ENCODE assay signal across 8 cellular contexts in the genomic region with DNA sequence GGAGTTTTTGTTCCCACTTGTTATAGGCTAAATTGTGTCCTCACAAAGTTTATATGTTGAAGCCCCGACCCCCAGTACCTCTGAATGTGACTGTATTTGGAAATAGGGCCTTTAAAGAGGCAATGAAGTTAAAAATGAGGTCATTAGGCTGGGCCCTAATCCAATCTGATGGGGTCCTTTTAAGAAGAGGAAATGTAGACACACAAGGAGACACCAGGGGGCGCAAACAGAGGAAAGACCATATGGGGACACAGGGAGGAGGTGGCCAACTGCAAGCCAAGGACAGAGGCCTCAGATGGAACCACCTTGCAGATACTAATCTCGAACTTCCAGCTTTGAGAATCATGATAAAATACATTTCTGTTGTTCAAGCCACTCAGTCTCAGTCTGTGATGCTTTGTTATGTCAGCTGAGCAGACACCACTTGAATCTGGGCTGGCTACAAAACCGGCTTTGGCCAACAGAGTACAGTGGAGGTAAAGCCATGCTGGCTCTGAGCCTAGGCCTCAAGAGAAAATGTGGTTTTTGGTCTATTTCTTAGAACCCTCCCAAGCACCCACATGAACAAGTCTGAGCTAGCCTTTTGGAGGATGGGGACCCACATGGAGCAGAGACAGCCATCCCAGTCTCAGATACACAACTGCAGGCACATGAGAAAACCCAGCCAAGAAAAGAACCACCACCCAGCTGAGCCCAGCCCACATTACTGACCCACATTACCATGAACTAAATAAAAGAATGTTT. TPM values are rescaled to one million over a fixed set of nuclear protein-coding genes. Genes with fewer than 3 reads are reported as not detected.
DNase-seq lines count a peak whose midpoint lies in the region; ATAC-seq, FAIRE-seq and TF ChIP-seq lines count a peak whose summit lies in the region.
"Not testable (repeated sequence)": the region's sequence is repeated elsewhere in the genome, so short reads cannot be mapped to it uniquely, and the experiment has no call there.

No MANE protein-coding gene starts in this region.

- WGBS in K562 (ENCODE audit: insufficient coverage, low coverage, missing lambda C conversion rate), result 0% methylated on average over 2 of the region's 4 CpGs

- not testable (repeated sequence) for H3K4me2 ChIP-seq in MM.1S (ENCODE audit: low read depth, low read length); K562 (ENCODE audit: insufficient read depth, low read length)

- H3K27ac ChIP-seq in 22Rv1; MM.1S (ENCODE audit: low read length); K562 (ENCODE audit: extremely low read depth, low read depth, low read length): not testable (repeated sequence)

- H3K4me3 Mint-ChIP-seq in progenitor cell of endocrine pancreas (ENCODE audit: low read depth), result not testable (repeated sequence)

- POLR2A ChIA-PET in K562 (lab: Yijun Ruan, JAX), result not testable (repeated sequence)

- H3K9me2 ChIP-seq in MM.1S (replicated peaks; ENCODE audit: insufficient read depth, low read length), result not testable (repeated sequence)

- not testable (repeated sequence) for H3K36me3 ChIP-seq in MM.1S (replicated peaks; ENCODE audit: insufficient read depth, low read length); K562 (ENCODE audit: control insufficient read depth, insufficient read depth, low read length)

- not testable (repeated sequence) for H3K9ac ChIP-seq in MM.1S (ENCODE audit: low read length); K562 (ENCODE audit: insufficient read depth in 1 of 2, low read depth in 2 of 2, low read length in 2 of 2)

- intact Hi-C loops in K562 (cut with micrococcal nuclease); left ventricle myocardium superior (cut with micrococcal nuclease): not testable (repeated sequence)

- not testable (repeated sequence) for H3K27ac Mint-ChIP-seq in progenitor cell of endocrine pancreas

- H3K36me3 Mint-ChIP-seq in progenitor cell of endocrine pancreas (ENCODE audit: insufficient read depth), result not testable (repeated sequence)

- CTCF ChIA-PET in K562 (lab: Yijun Ruan, JAX; ENCODE audit: low intra/inter-chr PET ratio), result not testable (repeated sequence)

- not testable (repeated sequence) for BruUV-seq in K562 (replicated peaks; lab: Mats Ljungman, UMichigan)

- ATAC-seq in K562 (peak; percentile 93), left ventricle myocardium superior (peak; percentile 49)

- peak; percentile 54 for TF ChIP-seq CTCF in 22Rv1 (IDR thresholded peaks at IDR 0.05)
- TF ChIP-seq CTCF in MM.1S (IDR thresholded peaks at IDR 0.05; ENCODE audit: low read length), result peak; percentile 30
- peak; percentile 29; the same call in 1 of the 2 replicates for TF ChIP-seq CTCF in WI38 (IDR thresholded peaks at IDR 0.05; ENCODE audit: low read depth, low read length)
- peak; percentile 42 to 52 (median 48); a peak in 5 of 6 replicates for TF ChIP-seq CTCF in K562 (IDR thresholded peaks at IDR 0.05 in 2 of 3, conservative IDR thresholded peaks at IDR 0.05 in 1 of 3; ENCODE audit: insufficient read depth in 2 of 3, low read depth in 1 of 3, low read length in 3 of 3)
- TF ChIP-seq CTCF in progenitor cell of endocrine pancreas (IDR thresholded peaks at IDR 0.05; ENCODE audit: unreplicated experiment), result peak; percentile 41

- H3K27me3 Mint-ChIP-seq in progenitor cell of endocrine pancreas, result not testable (repeated sequence)

- not testable (repeated sequence) for H3K9me1 ChIP-seq in K562 (ENCODE audit: control insufficient read depth, insufficient read depth, low read length)

- TF ChIP-seq POLR2A in K562 (conservative IDR thresholded peaks at IDR 0.05), result not testable (repeated sequence)

- not testable (repeated sequence) for H3K79me2 ChIP-seq in MM.1S (ENCODE audit: low read length); K562 (ENCODE audit: control insufficient read depth, insufficient read depth, low read length)

- not testable (repeated sequence) for H3K9me3 Mint-ChIP-seq in progenitor cell of endocrine pancreas (ENCODE audit: low read depth)

- not testable (repeated sequence) for H3K4me3 ChIP-seq in MM.1S (ENCODE audit: low read length); WI38 (ENCODE audit: low read depth, low read length); K562

- not testable (repeated sequence) for H2AFZ ChIP-seq in MM.1S (ENCODE audit: low read length); K562 (ENCODE audit: low read depth, low read length)

- in situ Hi-C loops in K562 (cut with MboI), result not testable (repeated sequence)

- not testable (repeated sequence) for H3K4me1 ChIP-seq in MM.1S (ENCODE audit: low read length); K562 (replicated peaks in 1 of 2; ENCODE audit: control insufficient read depth in 2 of 2, insufficient read depth in 2 of 2, low read length in 2 of 2)

- H4K20me1 ChIP-seq in MM.1S (ENCODE audit: insufficient read depth, low read length); K562 (replicated peaks; ENCODE audit: control insufficient read depth, insufficient read depth, low read length): not testable (repeated sequence)

- H3F3A ChIP-seq in MM.1S (ENCODE audit: insufficient read depth, low read length), result not testable (repeated sequence)

- peak; percentile 96 for FAIRE-seq in K562 (lab: Jason Lieb, UNC)

- H3K4me1 Mint-ChIP-seq in progenitor cell of endocrine pancreas (ENCODE audit: low read depth), result not testable (repeated sequence)

- DNase-seq in GDM1 (lab: John Stamatoyannopoulos, UW) (peak; percentile 8), MM.1S (peak; percentile 40), K562 (ENCODE audit: extremely low read depth in 1 of 4, low spot score in 3 of 4) (peak in 1 of 4 experiments; percentile 75)
- peak; percentile 29 for DNase-seq in NK-92 treated with Interleukin-12 subunit alpha and Interleukin-12 subunit beta, amount 100 ng/mL, for 24 hours (lab: John Stamatoyannopoulos, UW)
- DNase-seq in left ventricle myocardium superior; progenitor cell of endocrine pancreas (ENCODE audit: low spot score, unreplicated experiment): not testable (repeated sequence)

- not testable (repeated sequence) for TF ChIP-seq EP300 in K562 (IDR thresholded peaks at IDR 0.05; ENCODE audit: low read length)

- H3K27me3 ChIP-seq in MM.1S (replicated peaks; ENCODE audit: insufficient read depth, low read length); K562 (ENCODE audit: control insufficient read depth in 2 of 2, insufficient read depth in 2 of 2, low read length in 2 of 2): not testable (repeated sequence)

- TF ChIP-seq RAD21 in K562 (CRISPR knock-in tag; conservative IDR thresholded peaks at IDR 0.05 in 1 of 2, IDR thresholded peaks at IDR 0.05 in 1 of 2), result not testable (repeated sequence)

- not testable (repeated sequence) for H3K9me3 ChIP-seq in MM.1S (replicated peaks; ENCODE audit: insufficient read depth, low read length); K562 (replicated peaks; ENCODE audit: control insufficient read depth, insufficient read depth, low read depth, low read length)

RNA-seq across cellular contexts. Expression of gene ABCC6, which starts 20.7 kb away (rescaled TPM):
- 0.86 TPM in 1 of 2 replicates, not detected in the other for total RNA-seq in K562 (2011; cell fraction: chromatin; rRNA removed; ENCODE audit: low replicate concordance)
- total RNA-seq in K562 (2011; cell fraction: nucleolus; rRNA removed), result 0.50 TPM in 1 of 2 replicates, not detected in the other
- total RNA-seq in K562 (2011; cell fraction: nucleoplasm; rRNA removed), result 0.15 TPM in 1 of 2 replicates, not detected in the other
- total RNA-seq in K562 (2014; rRNA removed) (0.16 TPM in 1 of 2 replicates, not detected in the other), K562 (2014; rRNA removed; fragmentation: Illumina TruSeq; extraction: Trizol) (not detected in 2 replicates), K562 (2015; rRNA removed; fragmentation: Illumina TruSeq; extraction: Trizol) (not detected in 2 replicates), K562 (2021) (0.07 TPM in 1 of 2 replicates, not detected in the other), left ventricle myocardium superior (2.1 TPM), progenitor cell of endocrine pancreas (9.8 and 12.4 TPM in 2 replicates)
- polyA plus RNA-seq in K562 (2011; rRNA removed) (0.03 and 0.18 TPM in 2 replicates), K562 (2014; fragmentation: Illumina TruSeq; extraction: Trizol) (not detected in 2 replicates), K562 (2014; fragmentation: Nextera tagmentation; extraction: Ambion mirVana) (under 1 TPM; 0.03 to 0.17 TPM), K562 (2014; rRNA removed) (0.46 TPM in 1 of 2 replicates, not detected in the other)
- 0.07 and 0.24 TPM in 2 replicates for polyA plus RNA-seq in K562 (2011; cell fraction: cytosol; rRNA removed)
- 0.11 and 0.14 TPM in 2 replicates for polyA plus RNA-seq in K562 (2011; cell fraction: nucleus; rRNA removed)
- 0.07 and 0.23 TPM in 2 replicates for polyA plus RNA-seq in K562 (2012)
- not detected in 2 replicates for polyA minus RNA-seq in K562 (2011; rRNA and poly(A)+ RNA removed)
- polyA minus RNA-seq in K562 (2011; cell fraction: cytosol; rRNA and poly(A)+ RNA removed), result not detected in 2 replicates
- not detected in 2 replicates for polyA minus RNA-seq in K562 (2011; cell fraction: nucleus; rRNA and poly(A)+ RNA removed)

RNA-seq across cellular contexts. Expression of gene NOMO3, which starts 29.8 kb away (rescaled TPM):
- 192 and 230 TPM in 2 replicates for total RNA-seq in K562 (2011; cell fraction: chromatin; rRNA removed; ENCODE audit: low replicate concordance)
- total RNA-seq in K562 (2011; cell fraction: nucleolus; rRNA removed), result 120 and 136 TPM in 2 replicates
- 155 and 200 TPM in 2 replicates for total RNA-seq in K562 (2011; cell fraction: nucleoplasm; rRNA removed)
- total RNA-seq in K562 (2014; rRNA removed) (7.0 and 12.1 TPM in 2 replicates), K562 (2014; rRNA removed; fragmentation: Illumina TruSeq; extraction: Trizol) (12.7 and 16.3 TPM in 2 replicates), K562 (2015; rRNA removed; fragmentation: Illumina TruSeq; extraction: Trizol) (12.5 and 15.3 TPM in 2 replicates), K562 (2021) (20.2 and 21.3 TPM in 2 replicates), left ventricle myocardium superior (34.0 TPM), progenitor cell of endocrine pancreas (45.1 and 48.8 TPM in 2 replicates)
- polyA plus RNA-seq in K562 (2011; rRNA removed) (22.4 and 27.0 TPM in 2 replicates), K562 (2014; fragmentation: Illumina TruSeq; extraction: Trizol) (26.1 and 37.2 TPM in 2 replicates), K562 (2014; fragmentation: Nextera tagmentation; extraction: Ambion mirVana) (1 to 10 TPM; 1.0 to 3.1 TPM), K562 (2014; rRNA removed) (7.3 and 9.1 TPM in 2 replicates)
- polyA plus RNA-seq in K562 (2011; cell fraction: cytosol; rRNA removed), result 5.8 and 10.8 TPM in 2 replicates
- polyA plus RNA-seq in K562 (2011; cell fraction: nucleus; rRNA removed), result 64.5 and 80.3 TPM in 2 replicates
- 15.8 and 30.5 TPM in 2 replicates for polyA plus RNA-seq in K562 (2012)
- polyA minus RNA-seq in K562 (2011; rRNA and poly(A)+ RNA removed), result 42.8 and 58.4 TPM in 2 replicates
- polyA minus RNA-seq in K562 (2011; cell fraction: cytosol; rRNA and poly(A)+ RNA removed), result 17.9 and 22.8 TPM in 2 replicates
- polyA minus RNA-seq in K562 (2011; cell fraction: nucleus; rRNA and poly(A)+ RNA removed), result 27.1 and 43.2 TPM in 2 replicates
